ENCODE assay signal across 8 cellular contexts in the genomic region with DNA sequence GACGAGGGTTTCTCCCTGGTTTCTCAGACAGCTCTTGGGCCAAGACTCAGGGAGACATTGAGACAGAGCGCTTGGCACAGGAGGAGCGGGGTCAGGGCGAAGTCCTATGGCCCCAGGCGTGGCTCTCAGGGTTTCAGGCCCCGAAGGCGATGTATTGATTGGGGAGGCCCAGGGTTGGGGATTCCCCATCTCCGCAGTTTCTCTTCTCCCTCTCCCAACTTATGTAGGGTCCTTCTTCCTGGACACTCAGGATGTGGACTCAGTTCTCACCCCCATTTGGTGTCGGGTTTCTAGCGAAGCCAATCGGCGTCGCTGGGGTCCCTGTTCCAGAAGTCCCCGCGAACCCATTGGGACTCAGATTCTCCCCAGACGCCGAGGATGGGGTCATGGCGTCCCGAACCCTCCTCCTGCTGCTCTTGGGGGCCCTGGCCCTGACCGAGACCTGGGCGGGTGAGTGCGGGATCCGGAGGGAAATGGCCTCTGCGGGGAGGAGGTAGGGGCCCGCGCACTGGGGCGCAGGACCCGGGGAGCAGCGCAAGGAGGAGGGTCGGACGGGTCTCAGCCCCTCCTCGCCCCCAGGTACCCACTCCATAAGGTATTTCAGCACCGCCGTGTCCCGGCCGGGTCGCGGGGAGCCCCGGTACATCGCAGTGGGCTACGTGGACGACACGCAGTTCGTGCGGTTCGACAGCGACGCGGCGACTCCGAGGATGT.
A peak's percentile ranks its signal among the peaks of the same experiment; 100 is the strongest.
DNase-seq lines count a peak whose midpoint lies in the region; ATAC-seq and TF ChIP-seq lines count a peak whose summit lies in the region.

No MANE protein-coding gene starts in this region.

- no peaks in the 10 kb centered on the region for H3K4me1 ChIP-seq in DOHH2 (ENCODE audit: control insufficient read depth, low read length)

- peak; percentile 47 to 53 for DNase-seq in activated CD4-positive, alpha-beta T cell treated with anti-CD3 and anti-CD28 coated beads, Interleukin-2, amount 50 U/mL, for 48 hours
- DNase-seq in fibroblast of mammary gland (ENCODE audit: low read depth) (no peak), retina (peak; percentile 73), DMS153 (lab: John Stamatoyannopoulos, UW) (no peak), SKM-1 (lab: John Stamatoyannopoulos, UW; ENCODE audit: unreplicated experiment) (no peak), germinal center (ENCODE audit: low spot score) (no peak)

- H3K4me2 ChIP-seq in DOHH2 (ENCODE audit: low read length), result peak overlapping the region; percentile 35

- TF ChIP-seq CTCF in DOHH2 (IDR thresholded peaks at IDR 0.05; ENCODE audit: low read depth, low read length, poor library complexity, severe bottlenecking) (no peak), fibroblast of mammary gland (conservative IDR thresholded peaks at IDR 0.05; ENCODE audit: control insufficient read depth, insufficient read depth, low read depth, low read length) (no peak)

- H4K20me1 ChIP-seq in DOHH2 (ENCODE audit: control insufficient read depth, insufficient read depth, low read depth, low read length), result no peaks in the 10 kb centered on the region

- peak overlapping the region; percentile 30; the same call in 1 of the 2 replicates for H3K4me3 ChIP-seq in DOHH2 (ENCODE audit: low read length)
- H3K4me3 ChIP-seq in fibroblast of mammary gland (ENCODE audit: control insufficient read depth, low read depth, low read length), result peak overlapping the region; percentile 60

- no peaks in the 10 kb centered on the region for H3K9me2 ChIP-seq in DOHH2 (replicated peaks; ENCODE audit: control insufficient read depth, low read length)

- H3K27ac ChIP-seq in DOHH2 (ENCODE audit: low read depth, low read length), result no peak overlapping the region

- no peaks in the 10 kb centered on the region for H3K79me2 ChIP-seq in DOHH2 (ENCODE audit: control insufficient read depth, low read length)

- no peaks in the 10 kb centered on the region for H3K36me3 ChIP-seq in DOHH2 (ENCODE audit: control insufficient read depth, low read length)

- H3K27me3 ChIP-seq in DOHH2 (ENCODE audit: control insufficient read depth, low read length), result no peaks in the 10 kb centered on the region; the same call in 1 of the 2 replicates

- no peaks in the 10 kb centered on the region for H3F3A ChIP-seq in DOHH2 (ENCODE audit: control insufficient read depth, insufficient read depth)

- no peaks in the 10 kb centered on the region for H3K9me3 ChIP-seq in DOHH2 (ENCODE audit: control insufficient read depth, insufficient read depth, low read length)

- ATAC-seq in HG02852 (IDR thresholded peaks at IDR 0.05; ENCODE audit: unreplicated experiment), result peak; percentile 37

Comparison
In these comparisons a context has a peak if more than half of its experiments do, and no peak if none do; other contexts are left out.
1. DNase-seq: peak in activated CD4-positive, alpha-beta T cell treated with anti-CD3 and anti-CD28 coated beads, Interleukin-2, amount 50 U/mL, for 48 hours (2 of 2) and retina (single experiment); none in fibroblast of mammary gland (single experiment), DMS153 (single experiment), SKM-1 (single experiment) and germinal center (single experiment).